Comparison of ENCODE assay signal across 13 cellular contexts in the genomic region with DNA sequence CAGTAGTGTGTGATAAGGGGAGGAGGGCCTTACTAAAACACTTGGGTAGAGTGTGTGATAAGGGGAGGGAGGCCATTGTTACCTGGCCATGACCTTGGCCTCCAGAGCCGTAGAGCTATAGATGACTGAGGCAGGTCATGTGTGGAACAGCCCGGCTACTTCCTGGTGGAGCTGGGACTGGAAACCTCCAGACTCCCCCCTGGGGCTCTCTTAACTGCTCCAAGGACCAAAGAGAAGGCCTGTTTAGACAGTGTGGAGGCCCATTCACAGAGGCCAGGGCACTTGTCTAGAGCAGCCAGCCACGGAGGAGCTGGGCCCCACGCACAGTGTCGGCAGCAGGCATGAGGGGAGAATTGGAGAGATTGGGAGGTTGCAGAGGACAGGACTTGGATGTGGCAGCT. TPM values are rescaled to one million over a fixed set of nuclear protein-coding genes. Genes with fewer than 3 reads are reported as not detected.
DNase-seq lines count a peak whose midpoint lies in the region; ATAC-seq and TF ChIP-seq lines count a peak whose summit lies in the region.
"Had no signal": no experiment of that assay in that cellular context is flagged by ENCODE, and none has a peak within 500 bp of the region (broad histone marks: within the 10 kb centered on the region; RNA-seq: fewer than 3 reads in every experiment).

No MANE protein-coding gene starts in this region.

- POLR2A ChIA-PET in activated CD4-positive, alpha-beta T cell treated with anti-CD3 and anti-CD28 coated beads, Interleukin-2, amount 10 ng/mL, durations not matched to agents 7 days and 5 days (lab: Charles Lee): interaction anchor here (0.6 kb wide), 1 partner anchor 10 kb away, joined by 3 read pairs; no protein-coding TSS in a partner anchor
- POLR2A ChIA-PET in naive thymus-derived CD4-positive, alpha-beta T cell (lab: Charles Lee): no interaction called here

- H3K27ac Mint-ChIP-seq in activated CD4-positive, alpha-beta T cell treated with anti-CD3 and anti-CD28 coated beads, Interleukin-2, amount 10 ng/mL, durations not matched to agents 7 days and 5 days: peak overlapping the region; percentile 87
- peak overlapping the region; percentile 25 to 94 (median 76) for H3K27ac Mint-ChIP-seq in naive thymus-derived CD4-positive, alpha-beta T cell
- H3K27ac Mint-ChIP-seq: HFFc6 had no signal

- no peak overlapping the region for H3K4me3 Mint-ChIP-seq in activated CD4-positive, alpha-beta T cell treated with anti-CD3 and anti-CD28 coated beads, Interleukin-2, amount 10 ng/mL, durations not matched to agents 7 days and 5 days
- H3K4me3 Mint-ChIP-seq in naive thymus-derived CD4-positive, alpha-beta T cell: peak overlapping the region in 2 of 10 donors; percentile 10 to 16
- H3K4me3 Mint-ChIP-seq: HFFc6 had no signal

- H3K27me3 ChIP-seq in body of pancreas: no peaks in the 10 kb centered on the region
- H3K27me3 ChIP-seq in naive thymus-derived CD4-positive, alpha-beta T cell (ENCODE audit: control insufficient read depth in 2 of 2, insufficient read depth in 2 of 2, low read length in 2 of 2): no peaks in the 10 kb centered on the region
- H3K27me3 ChIP-seq in tibial nerve: no peaks in the 10 kb centered on the region

- WGBS in body of pancreas, 2 donors: 40 to 41% methylated on average over 5 of the region's 5 CpGs
- 44 to 57% methylated on average over 5 of the region's 5 CpGs for WGBS in tibial nerve, 2 donors

- H3K36me3 ChIP-seq in body of pancreas (replicated peaks in 1 of 2; ENCODE audit: insufficient read depth in 1 of 2, low read depth in 2 of 2) (peaks cover 5 to 16% of the 10 kb centered on the region in 2 donors), tibial nerve (peaks cover 0 to 32% (median 6%) of the 10 kb centered on the region in 3 donors)
- H3K36me3 ChIP-seq in naive thymus-derived CD4-positive, alpha-beta T cell (ENCODE audit: control insufficient read depth in 2 of 3, insufficient read depth in 3 of 3, low read length in 3 of 3): peaks cover 0 to 25% (median under 1%) of the 10 kb centered on the region in 3 experiments

- H3K4me1 ChIP-seq in body of pancreas (peaks cover 63% of the 10 kb centered on the region), tibial nerve (peaks cover 0 to 69% (median 52%) of the 10 kb centered on the region in 4 donors)
- H3K4me1 ChIP-seq in naive thymus-derived CD4-positive, alpha-beta T cell (ENCODE audit: control insufficient read depth in 2 of 2, insufficient read depth in 2 of 2, low read length in 2 of 2): peaks cover 13 to 17% of the 10 kb centered on the region in 2 donors

- H3K9me3 ChIP-seq in body of pancreas (no peaks in the 10 kb centered on the region), tibial nerve (no peaks in the 10 kb centered on the region)
- H3K9me3 ChIP-seq in naive thymus-derived CD4-positive, alpha-beta T cell (ENCODE audit: control insufficient read depth in 2 of 3, low read length in 3 of 3): no peaks in the 10 kb centered on the region

- CTCF ChIA-PET in activated CD4-positive, alpha-beta T cell treated with anti-CD3 and anti-CD28 coated beads, Interleukin-2, amount 10 ng/mL, durations not matched to agents 7 days and 5 days (lab: Charles Lee): interaction anchor here (0.5 to 1.6 kb wide), 4 partner anchors 10 to 210 kb away, joined by 3 to 4 read pairs (median 4); no protein-coding TSS in a partner anchor
- CTCF ChIA-PET in naive thymus-derived CD4-positive, alpha-beta T cell (lab: Charles Lee): interaction anchor here (1.4 kb wide), 1 partner anchor 14 kb away, joined by 5 read pairs; no protein-coding TSS in a partner anchor

- H3K4me3 ChIP-seq in body of pancreas: no peak overlapping the region
- no peak overlapping the region for H3K4me3 ChIP-seq in naive thymus-derived CD4-positive, alpha-beta T cell (ENCODE audit: low read length)
- H3K4me3 ChIP-seq in tibial nerve: no peak overlapping the region

- H3K27ac ChIP-seq in body of pancreas: peak overlapping the region; percentile 57 to 76 (median 70)
- no peak overlapping the region for H3K27ac ChIP-seq in naive thymus-derived CD4-positive, alpha-beta T cell (ENCODE audit: low read depth, low read length)
- peak overlapping the region in 3 of 4 donors; percentile 55 to 87 (median 70) for H3K27ac ChIP-seq in tibial nerve

- peaks cover 17% of the 10 kb centered on the region for H3K36me3 Mint-ChIP-seq in activated CD4-positive, alpha-beta T cell treated with anti-CD3 and anti-CD28 coated beads, Interleukin-2, amount 10 ng/mL, durations not matched to agents 7 days and 5 days (ENCODE audit: low read depth)
- H3K36me3 Mint-ChIP-seq in naive thymus-derived CD4-positive, alpha-beta T cell: peaks cover 0 to 8% (median 6%) of the 10 kb centered on the region in 5 donors

- ATAC-seq in body of pancreas (peak; percentile 60), HG02678 (IDR thresholded peaks at IDR 0.05; ENCODE audit: unreplicated experiment) (no peak), HG03439 (IDR thresholded peaks at IDR 0.05; ENCODE audit: unreplicated experiment) (no peak)
- ATAC-seq in naive thymus-derived CD4-positive, alpha-beta T cell: no peak

- TF ChIP-seq POLR2A in body of pancreas (IDR thresholded peaks at IDR 0.05): no peak
- no peak for TF ChIP-seq POLR2A in tibial nerve (IDR thresholded peaks at IDR 0.05)

- H3K27me3 Mint-ChIP-seq in activated CD4-positive, alpha-beta T cell treated with anti-CD3 and anti-CD28 coated beads, Interleukin-2, amount 10 ng/mL, durations not matched to agents 7 days and 5 days: no peaks in the 10 kb centered on the region
- no peaks in the 10 kb centered on the region for H3K27me3 Mint-ChIP-seq in naive thymus-derived CD4-positive, alpha-beta T cell

- H3K4me1 Mint-ChIP-seq in activated CD4-positive, alpha-beta T cell treated with anti-CD3 and anti-CD28 coated beads, Interleukin-2, amount 10 ng/mL, durations not matched to agents 7 days and 5 days: peaks cover 38% of the 10 kb centered on the region
- H3K4me1 Mint-ChIP-seq in naive thymus-derived CD4-positive, alpha-beta T cell: peaks cover 16 to 36% (median 26%) of the 10 kb centered on the region in 7 donors

- no peaks in the 10 kb centered on the region for H3K9me3 Mint-ChIP-seq in activated CD4-positive, alpha-beta T cell treated with anti-CD3 and anti-CD28 coated beads, Interleukin-2, amount 10 ng/mL, durations not matched to agents 7 days and 5 days
- H3K9me3 Mint-ChIP-seq in naive thymus-derived CD4-positive, alpha-beta T cell: no peaks in the 10 kb centered on the region
- H3K9me3 Mint-ChIP-seq: HFFc6 had no signal

- TF ChIP-seq CTCF in body of pancreas (IDR thresholded peaks at IDR 0.05): no peak
- no peak for TF ChIP-seq CTCF in tibial nerve (IDR thresholded peaks at IDR 0.05)

- no peak for DNase-seq in activated CD4-positive, alpha-beta T cell treated with anti-CD3 and anti-CD28 coated beads, Interleukin-2, amount 10 ng/mL, durations not matched to agents 7 days and 5 days
- no peak for DNase-seq in activated CD4-positive, alpha-beta T cell treated with anti-CD3 and anti-CD28 coated beads for 48 hours
- DNase-seq in body of pancreas (peak; percentile 37 to 63 (median 52)), tibial nerve (ENCODE audit: low spot score in 2 of 2) (no peak), GDM1 (lab: John Stamatoyannopoulos, UW) (no peak)
- no peak for DNase-seq in naive thymus-derived CD4-positive, alpha-beta T cell
- DNase-seq: activated effector memory CD4-positive, alpha-beta T cell treated with anti-CD3 and anti-CD28 coated beads, Interleukin-2, amount 50 U/mL, for 16 hours; effector CD8-positive, alpha-beta T cell; HFFc6; NCI-H1417 treated with DMSO at 0.1 percent for 48 hours had no signal

- TF ChIP-seq EP300 in tibial nerve (IDR thresholded peaks at IDR 0.05): no peak

- intact Hi-C loops in body of pancreas (cut with DNase I): no loop called here
- intact Hi-C loops in naive thymus-derived CD4-positive, alpha-beta T cell (cut with micrococcal nuclease): no loop called here

RNA-seq across cellular contexts. Expression of a gene that starts 12.5 kb away (rescaled TPM):
- total RNA-seq in activated CD4-positive, alpha-beta T cell treated with anti-CD3 and anti-CD28 coated beads, Interleukin-2, amount 10 ng/mL, durations not matched to agents 7 days and 5 days: 10 to 100 TPM; 27.6 to 30.7 TPM
- 10 to 100 TPM; 19.2 to 34.9 TPM for total RNA-seq in body of pancreas
- 10 to 100 TPM; 22.2 to 40.0 (median 27.8) TPM for total RNA-seq in naive thymus-derived CD4-positive, alpha-beta T cell
- 1 to 10 TPM; 2.2 to 7.3 TPM for polyA plus RNA-seq in naive thymus-derived CD4-positive, alpha-beta T cell
- total RNA-seq in tibial nerve: 10 to 100 TPM; 10.7 to 34.5 (median 20.4) TPM

RNA-seq across cellular contexts. Expression of a gene that starts 44.4 kb away (rescaled TPM):
- total RNA-seq in activated CD4-positive, alpha-beta T cell treated with anti-CD3 and anti-CD28 coated beads, Interleukin-2, amount 10 ng/mL, durations not matched to agents 7 days and 5 days: 100 to 1,000 TPM; 444 to 449 TPM
- total RNA-seq in body of pancreas: 100 to 1,000 TPM; 139 to 230 TPM
- total RNA-seq in naive thymus-derived CD4-positive, alpha-beta T cell: 100 to 1,000 TPM; 383 to 586 (median 525) TPM
- polyA plus RNA-seq in naive thymus-derived CD4-positive, alpha-beta T cell: 100 to 1,000 TPM; 338 to 419 TPM
- 100 to 1,000 TPM; 271 to 291 (median 274) TPM for total RNA-seq in tibial nerve

RNA-seq across cellular contexts. Expression of a gene that starts 49.4 kb away (rescaled TPM):
- total RNA-seq in activated CD4-positive, alpha-beta T cell treated with anti-CD3 and anti-CD28 coated beads, Interleukin-2, amount 10 ng/mL, durations not matched to agents 7 days and 5 days: 10 to 100 TPM; 26.7 to 27.4 TPM
- total RNA-seq in body of pancreas (10 to 100 TPM; 38.1 to 88.0 TPM), tibial nerve (10 to 100 TPM; 51.6 to 76.1 (median 58.8) TPM)
- total RNA-seq in naive thymus-derived CD4-positive, alpha-beta T cell: 10 to 100 TPM; 18.9 to 26.2 (median 20.4) TPM
- polyA plus RNA-seq in naive thymus-derived CD4-positive, alpha-beta T cell: 10 to 100 TPM; 14.3 to 18.5 TPM

RNA-seq across cellular contexts. Expression of a gene that starts 59.8 kb away (rescaled TPM):
- under 1 TPM in 1 of 2 experiments, not detected in 1; 0.23 TPM for total RNA-seq in activated CD4-positive, alpha-beta T cell treated with anti-CD3 and anti-CD28 coated beads, Interleukin-2, amount 10 ng/mL, durations not matched to agents 7 days and 5 days
- total RNA-seq in body of pancreas (not detected), tibial nerve (under 1 TPM in 1 of 4 donors, not detected in 3; 0.21 TPM)
- total RNA-seq in naive thymus-derived CD4-positive, alpha-beta T cell: under 1 TPM in 1 of 5 experiments, not detected in 4; 0.31 TPM
- polyA plus RNA-seq in naive thymus-derived CD4-positive, alpha-beta T cell: not detected
- total RNA-seq: G401 had no signal

RNA-seq across cellular contexts. Expression of a gene that starts 59.9 kb away (rescaled TPM):
- 10 to 100 TPM; 58.5 to 66.3 TPM for total RNA-seq in activated CD4-positive, alpha-beta T cell treated with anti-CD3 and anti-CD28 coated beads, Interleukin-2, amount 10 ng/mL, durations not matched to agents 7 days and 5 days
- total RNA-seq in body of pancreas (100 to 1,000 TPM in 1 of 2 donors, 10 to 100 TPM in 1; 43.8 to 119 TPM), tibial nerve (100 to 1,000 TPM in 3 of 4 donors, 10 to 100 TPM in 1; 54.7 to 181 (median 120) TPM)
- total RNA-seq in naive thymus-derived CD4-positive, alpha-beta T cell: 10 to 100 TPM; 25.9 to 67.8 (median 43.9) TPM
- 100 to 1,000 TPM; 108 to 137 TPM for polyA plus RNA-seq in naive thymus-derived CD4-positive, alpha-beta T cell

Comparison
In these comparisons a context has a peak if more than half of its experiments do, and no peak if none do; other contexts are left out.
1. DNase-seq: peak in body of pancreas (4 of 4); none in activated CD4-positive, alpha-beta T cell treated with anti-CD3 and anti-CD28 coated beads, Interleukin-2, amount 10 ng/mL, durations not matched to agents 7 days and 5 days (single experiment), activated CD4-positive, alpha-beta T cell treated with anti-CD3 and anti-CD28 coated beads for 48 hours (single experiment), naive thymus-derived CD4-positive, alpha-beta T cell (0 of 9), tibial nerve (0 of 2) and GDM1 (single experiment).